In the genomic region with DNA sequence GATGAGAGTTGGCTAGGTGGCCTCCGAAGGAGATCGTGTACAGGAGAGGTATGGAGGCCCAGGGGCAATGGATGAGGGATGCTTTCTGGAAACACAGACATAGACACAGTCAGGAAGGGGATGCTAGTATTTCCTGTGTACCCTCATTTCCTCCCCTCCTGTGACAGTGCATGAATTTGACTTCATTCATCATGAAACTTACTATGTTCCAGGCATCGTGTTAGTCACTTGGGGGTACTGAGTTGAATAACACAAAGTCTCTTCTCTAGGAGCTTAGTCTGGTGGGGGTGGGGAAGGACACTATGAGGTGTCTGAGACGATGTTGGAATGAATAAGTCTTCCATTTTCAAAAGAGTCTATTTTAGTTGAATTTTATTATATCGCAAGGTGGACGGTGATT, we compare ENCODE assay signal across 5 cellular contexts.
"Had no signal": no experiment of that assay in that cellular context is flagged by ENCODE, and none has a peak within 500 bp of the region (broad histone marks: within the 10 kb centered on the region; RNA-seq: fewer than 3 reads in every experiment).

No MANE protein-coding gene starts in this region.

- H3K27ac Mint-ChIP-seq: GM23338, H9 had no signal

- ATAC-seq: GM23338, K562 had no signal

- H3K4me2 ChIP-seq: GM23338 had no signal

- H3K4me3 ChIP-seq: GM23338, K562 had no signal

- H3K4me3 Mint-ChIP-seq: GM23338, H9 had no signal

- H2AFZ ChIP-seq: GM23338 had no signal

- DNase-seq: H9, HCEC 1CT, IMR-90 had no signal
